23 cellular contexts compared by ENCODE assay signal in genomic region chr7:158733762-158734494, GRCh38. TPM values are rescaled to one million over a fixed set of nuclear protein-coding genes. Genes with fewer than 3 reads are reported as not detected.
DNase-seq lines count a peak whose midpoint lies in the region; TF ChIP-seq lines count a peak whose summit lies in the region.
"Had no signal": no experiment of that assay in that cellular context is flagged by ENCODE, and none has a peak within 500 bp of the region (broad histone marks: within the 10 kb centered on the region; RNA-seq: fewer than 3 reads in every experiment).

No MANE protein-coding gene starts in this region.

- peak overlapping the region in 3 of 4 donors; percentile 1 to 79 (median 12) for H3K27ac ChIP-seq in esophagus muscularis mucosa (replicated peaks in 1 of 4)
- H3K27ac ChIP-seq: vagina, WERI-Rb-1 had no signal

- no peaks in the 10 kb centered on the region for H3K27me3 Mint-ChIP-seq in type B pancreatic cell
- H3K27me3 Mint-ChIP-seq: activated CD4-positive, alpha-beta memory T cell treated with anti-CD3 and anti-CD28 coated beads, Interleukin-2, amount 10 ng/mL, durations not matched to agents 7 days and 5 days; activated naive CD8-positive, alpha-beta T cell treated with anti-CD3 and anti-CD28 coated beads, Interleukin-2, amount 50 U/mL, for 24 hours; CD4-positive, alpha-beta memory T cell; natural killer cell treated with Interleukin-12 subunit alpha and Interleukin-12 subunit beta and Interleukin-15 and Interleukin-18, amount 100 ng/mL, for 72 hours had no signal

- DNase-seq in activated CD8-positive, alpha-beta memory T cell treated with anti-CD3 and anti-CD28 coated beads, Interleukin-2, amount 50 U/mL, for 48 hours: peak; percentile 43
- no peak for DNase-seq in activated CD8-positive, alpha-beta memory T cell treated with anti-CD3 and anti-CD28 coated beads, Interleukin-2, amount 50 U/mL, for 4 hours
- no peak for DNase-seq in NB4 (ENCODE audit: low read depth)
- no peak for DNase-seq in esophagus muscularis mucosa (ENCODE audit: extremely low spot score)
- peak; percentile 52 for DNase-seq in type B pancreatic cell (ENCODE audit: extremely low spot score, unreplicated experiment)
- no peak for DNase-seq in posterior vena cava (ENCODE audit: low spot score)
- no peak for DNase-seq in DMS114 treated with DMSO at 0.1 percent for 48 hours (lab: John Stamatoyannopoulos, UW; ENCODE audit: unreplicated experiment)
- no peak for DNase-seq in NCI-H526 treated with DMSO at 0.1 percent for 48 hours (lab: John Stamatoyannopoulos, UW)
- DNase-seq: activated CD4-positive, alpha-beta memory T cell treated with anti-CD3 and anti-CD28 coated beads, Interleukin-2, amount 10 ng/mL, durations not matched to agents 7 days and 5 days; activated naive CD8-positive, alpha-beta T cell treated with anti-CD3 and anti-CD28 coated beads, Interleukin-2, amount 50 U/mL, for 24 hours; CD4-positive, alpha-beta memory T cell; cortex of kidney; kidney glomerular epithelial cell; mesendoderm; NCI-H526; OCI-M1; SHP77 treated with DMSO at 0.1 percent for 48 hours; stimulated activated CD4-positive, alpha-beta T cell treated with anti-CD3 and anti-CD28 coated beads, Interleukin-4, amount 100 ng/mL, for 1 hour; WERI-Rb-1 had no signal

- no peaks in the 10 kb centered on the region for H3K27me3 ChIP-seq in esophagus muscularis mucosa
- H3K27me3 ChIP-seq: vagina had no signal

- H3K9me3 ChIP-seq in esophagus muscularis mucosa: no peaks in the 10 kb centered on the region
- H3K9me3 ChIP-seq: vagina had no signal

- H3K27ac Mint-ChIP-seq in type B pancreatic cell: no peak overlapping the region
- H3K27ac Mint-ChIP-seq: activated T-helper 1 cell treated with anti-CD3 and anti-CD28 coated beads, Interleukin-12 subunit alpha, Interleukin-12 subunit beta, Interleukin-2, Interleukin-4 antibody, amounts not matched to agents 30 ng/mL and 10 ng/mL and 1 ng/mL, durations not matched to agents 14 hours and 24 hours and 36 hours had no signal

- no peaks in the 10 kb centered on the region for H3K9me3 Mint-ChIP-seq in type B pancreatic cell
- H3K9me3 Mint-ChIP-seq: activated CD4-positive, alpha-beta memory T cell treated with anti-CD3 and anti-CD28 coated beads, Interleukin-2, amount 10 ng/mL, durations not matched to agents 7 days and 5 days; activated naive CD8-positive, alpha-beta T cell treated with anti-CD3 and anti-CD28 coated beads, Interleukin-2, amount 50 U/mL, for 24 hours; activated T-helper 1 cell treated with anti-CD3 and anti-CD28 coated beads, Interleukin-12 subunit alpha, Interleukin-12 subunit beta, Interleukin-2, Interleukin-4 antibody, amounts not matched to agents 30 ng/mL and 10 ng/mL and 1 ng/mL, durations not matched to agents 14 hours and 24 hours and 36 hours; CD4-positive, alpha-beta memory T cell; natural killer cell treated with Interleukin-12 subunit alpha and Interleukin-12 subunit beta and Interleukin-15 and Interleukin-18, amount 100 ng/mL, for 72 hours had no signal

- H3K4me1 ChIP-seq in esophagus muscularis mucosa: peaks cover 0 to 25% (median 5%) of the 10 kb centered on the region in 4 donors
- H3K4me1 ChIP-seq: vagina had no signal

- TF ChIP-seq CTCF in NB4 (IDR thresholded peaks at IDR 0.05; ENCODE audit: low read depth, low read length) (peak; percentile 13), esophagus muscularis mucosa (IDR thresholded peaks at IDR 0.05) (no peak), type B pancreatic cell (conservative IDR thresholded peaks at IDR 0.05) (peak; percentile 37)

- H3K4me1 Mint-ChIP-seq in type B pancreatic cell (ENCODE audit: unreplicated experiment): peaks cover 9% of the 10 kb centered on the region

- H3K4me3 Mint-ChIP-seq in type B pancreatic cell: no peak overlapping the region
- H3K4me3 Mint-ChIP-seq: activated CD4-positive, alpha-beta memory T cell treated with anti-CD3 and anti-CD28 coated beads, Interleukin-2, amount 10 ng/mL, durations not matched to agents 7 days and 5 days; activated naive CD8-positive, alpha-beta T cell treated with anti-CD3 and anti-CD28 coated beads, Interleukin-2, amount 50 U/mL, for 24 hours; activated T-helper 1 cell treated with anti-CD3 and anti-CD28 coated beads, Interleukin-12 subunit alpha, Interleukin-12 subunit beta, Interleukin-2, Interleukin-4 antibody, amounts not matched to agents 30 ng/mL and 10 ng/mL and 1 ng/mL, durations not matched to agents 14 hours and 24 hours and 36 hours; CD4-positive, alpha-beta memory T cell; natural killer cell treated with Interleukin-12 subunit alpha and Interleukin-12 subunit beta and Interleukin-15 and Interleukin-18, amount 100 ng/mL, for 72 hours had no signal

- no peak overlapping the region for H3K4me3 ChIP-seq in NB4 (ENCODE audit: low read depth, low read length)
- H3K4me3 ChIP-seq in esophagus muscularis mucosa: no peak overlapping the region
- H3K4me3 ChIP-seq: smooth muscle cell, vagina had no signal

- no peak for TF ChIP-seq EP300 in esophagus muscularis mucosa (IDR thresholded peaks at IDR 0.05)

- WGBS in esophagus muscularis mucosa: 92% methylated on average over 20 of the region's 20 CpGs

- intact Hi-C loops in esophagus muscularis mucosa (cut with DNase I): no loop called here
- intact Hi-C loops in posterior vena cava (cut with DNase I): no loop called here

- peaks cover 25% of the 10 kb centered on the region for H3K36me3 Mint-ChIP-seq in type B pancreatic cell

- TF ChIP-seq POLR2A in NB4 (IDR thresholded peaks at IDR 0.05; ENCODE audit: extremely low read depth, insufficient read length) (no peak), esophagus muscularis mucosa (IDR thresholded peaks at IDR 0.05; ENCODE audit: low read depth) (no peak)

- peaks cover 53 to 95% (median 88%) of the 10 kb centered on the region in 4 donors for H3K36me3 ChIP-seq in esophagus muscularis mucosa

RNA-seq across cellular contexts. Expression of gene NCAPG2, which starts 29.3 kb away (rescaled TPM):
- total RNA-seq in esophagus muscularis mucosa (1 to 10 TPM; 4.2 to 6.2 (median 4.4) TPM), type B pancreatic cell (ENCODE audit: low replicate concordance) (23.8 and 46.1 TPM in 2 replicates), posterior vena cava (1 to 10 TPM; 6.4 to 8.4 TPM)

Comparison
In these comparisons a context has a peak if more than half of its experiments do, and no peak if none do; other contexts are left out.
1. DNase-seq: peak in activated CD8-positive, alpha-beta memory T cell treated with anti-CD3 and anti-CD28 coated beads, Interleukin-2, amount 50 U/mL, for 48 hours (single experiment) and type B pancreatic cell (single experiment); none in activated CD8-positive, alpha-beta memory T cell treated with anti-CD3 and anti-CD28 coated beads, Interleukin-2, amount 50 U/mL, for 4 hours (single experiment), NB4 (single experiment), esophagus muscularis mucosa (single experiment), posterior vena cava (single experiment), DMS114 treated with DMSO at 0.1 percent for 48 hours (single experiment) and NCI-H526 treated with DMSO at 0.1 percent for 48 hours (single experiment).
2. CTCF ChIP-seq: peak in NB4 (single experiment) and type B pancreatic cell (single experiment); none in esophagus muscularis mucosa (0 of 3).